Comparison of ENCODE assay signal across 8 cellular contexts in genomic region chr14:70416717-70417349, GRCh38. TPM values are rescaled to one million over a fixed set of nuclear protein-coding genes. Genes with fewer than 3 reads are reported as not detected.
DNase-seq lines count a peak whose midpoint lies in the region; ATAC-seq, FAIRE-seq and TF ChIP-seq lines count a peak whose summit lies in the region.

TSS of gene SYNJ2BP (minus strand) at chr14:70417090. CDS start at chr14:70416963, 127 bp downstream.

- H3K36me3 ChIP-seq in BLaER1 (peaks cover 15% of the 10 kb centered on the region), small intestine (ENCODE audit: control insufficient read depth in 2 of 2, insufficient read depth in 2 of 2, low read length in 2 of 2) (no peaks in the 10 kb centered on the region)

- peak within 1 kb of the TSS; percentile 99 for H3K27ac Mint-ChIP-seq in WTC11

- DNase-seq in NCI-H2029 (lab: John Stamatoyannopoulos, UW), result peak; percentile 47
- peak; percentile 75 for DNase-seq in WTC11 (ENCODE audit: low spot score)
- peak; percentile 38 for DNase-seq in central memory CD4-positive, alpha-beta T cell
- DNase-seq in inferior parietal cortex (ENCODE audit: extremely low spot score), result peak; percentile 80
- DNase-seq in small intestine, result peak; percentile 93

- TF ChIP-seq CTCF in WTC11 (IDR thresholded peaks at IDR 0.05), result no peak

- peaks cover 21% of the 10 kb centered on the region for H3K4me1 Mint-ChIP-seq in WTC11

- ATAC-seq in GM21367 (IDR thresholded peaks at IDR 0.05; ENCODE audit: unreplicated experiment), result peak; percentile 55
- peak; percentile 98 for ATAC-seq in WTC11
- ATAC-seq in HG03469 (IDR thresholded peaks at IDR 0.05; ENCODE audit: unreplicated experiment), result no peak

- peak within 1 kb of the TSS; percentile 98 for H3K4me3 Mint-ChIP-seq in WTC11

- H3K27me3 ChIP-seq in BLaER1 (no peaks in the 10 kb centered on the region), small intestine (ENCODE audit: control insufficient read depth in 2 of 2, insufficient read depth in 2 of 2, low read length in 2 of 2) (no peaks in the 10 kb centered on the region)

- CTCF ChIA-PET in WTC11 (lab: Charles Lee), result no interaction called here

- H3K4me2 ChIP-seq in BLaER1, result peak within 1 kb of the TSS; percentile 84

- no peak for FAIRE-seq in small intestine (lab: Jason Lieb, UNC)

- peak within 1 kb of the TSS; percentile 76 for H3K9ac ChIP-seq in BLaER1

- POLR2A ChIA-PET in WTC11 (lab: Charles Lee), result no interaction called here

- H3K9me3 Mint-ChIP-seq in WTC11, result no peaks in the 10 kb centered on the region; the same call in 1 of the 2 replicates

- H3K4me3 ChIP-seq in BLaER1 (peak within 1 kb of the TSS; percentile 80), small intestine (ENCODE audit: low read depth in 1 of 2, low read length in 2 of 2) (peak within 1 kb of the TSS; percentile 71 to 79)

- 1% methylated on average over 23 of the region's 23 CpGs for WGBS in small intestine, 3 donors

- H3K9me3 ChIP-seq in BLaER1, result no peaks in the 10 kb centered on the region
- no peaks in the 10 kb centered on the region for H3K9me3 ChIP-seq in small intestine (ENCODE audit: control insufficient read depth, low read depth)

- H3K27ac ChIP-seq in BLaER1 (peak within 1 kb of the TSS; percentile 70), small intestine (ENCODE audit: low read depth in 1 of 2, low read length in 1 of 2) (peak within 1 kb of the TSS; percentile 74 to 86)

- peaks cover 4% of the 10 kb centered on the region for H3K36me3 Mint-ChIP-seq in WTC11

- no peaks in the 10 kb centered on the region for H4K20me1 ChIP-seq in BLaER1

- H3K4me1 ChIP-seq in BLaER1, result peaks cover 15% of the 10 kb centered on the region
- peaks cover 0 to 2% of the 10 kb centered on the region in 2 donors for H3K4me1 ChIP-seq in small intestine (ENCODE audit: control insufficient read depth in 2 of 2, insufficient read depth in 1 of 2, low read depth in 1 of 2, low read length in 1 of 2)

- no peaks in the 10 kb centered on the region; the same call in 1 of the 2 replicates for H3K27me3 Mint-ChIP-seq in WTC11 (ENCODE audit: low read depth)

TF ChIP-seq in WTC11, 78 proteins besides CTCF, POLR2A, EP300 and RAD21 (continues in another document):
- TF ChIP-seq PRDM15 (CRISPR knock-in tag; IDR thresholded peaks at IDR 0.05), result no peak
- TF ChIP-seq ZBTB21 (CRISPR knock-in tag; IDR thresholded peaks at IDR 0.05; ENCODE audit: borderline replicate concordance), result 0 out of 2 replicates have a peak, but pooled peaks have one; percentile 36
- TF ChIP-seq GTF2I (CRISPR knock-in tag; conservative IDR thresholded peaks at IDR 0.05), result no peak
- no peak for TF ChIP-seq FOXP4 (CRISPR knock-in tag; IDR thresholded peaks at IDR 0.05)
- TF ChIP-seq SP1 (CRISPR knock-in tag; conservative IDR thresholded peaks at IDR 0.05), result peak; percentile 40; the same call in 1 of the 2 replicates
- TF ChIP-seq IRF1 (CRISPR knock-in tag; IDR thresholded peaks at IDR 0.05), result 0 out of 2 replicates have a peak, but pooled peaks have one; percentile 72
- 0 out of 2 replicates have a peak, but pooled peaks have one; percentile 49 for TF ChIP-seq FOXK1 (CRISPR knock-in tag; IDR thresholded peaks at IDR 0.05)
- TF ChIP-seq NR2C2 (CRISPR knock-in tag; IDR thresholded peaks at IDR 0.05), result peak; percentile 87
- TF ChIP-seq GABPB1 (CRISPR knock-in tag; IDR thresholded peaks at IDR 0.05), result peak; percentile 79
- no peak for TF ChIP-seq USF1 (CRISPR knock-in tag; IDR thresholded peaks at IDR 0.05)
- peak; percentile 58; the same call in 1 of the 2 replicates for TF ChIP-seq IRF2 (CRISPR knock-in tag; IDR thresholded peaks at IDR 0.05; ENCODE audit: borderline replicate concordance, low read depth)
- no peak for TF ChIP-seq ZNF512 (CRISPR knock-in tag; IDR thresholded peaks at IDR 0.05; ENCODE audit: borderline replicate concordance)

RNA-seq across cellular contexts. Expression of gene SYNJ2BP, which starts in this region (rescaled TPM):
- total RNA-seq in WTC11 (2021), result 24.1 to 27.9 TPM (median 27.9 TPM) in 3 replicates
- polyA plus RNA-seq in small intestine, result 10 to 100 TPM; 15.9 to 26.6 (median 17.2) TPM

Comparison
In these comparisons a context has a peak if more than half of its experiments do, and no peak if none do; other contexts are left out.
1. DNase-seq: peak in every context shown above with its lines; median percentile 93 in small intestine; 80 in inferior parietal cortex; 75 in WTC11; 47 in NCI-H2029; 38 in central memory CD4-positive, alpha-beta T cell.